9 cellular contexts compared by ENCODE assay signal in genomic region chr3:53129344-53129743, GRCh38. TPM values are rescaled to one million over a fixed set of nuclear protein-coding genes. Genes with fewer than 3 reads are reported as not detected.
DNase-seq lines count a peak whose midpoint lies in the region; ATAC-seq and TF ChIP-seq lines count a peak whose summit lies in the region.
"Had no signal": no experiment of that assay in that cellular context is flagged by ENCODE, and none has a peak within 500 bp of the region (broad histone marks: within the 10 kb centered on the region; RNA-seq: fewer than 3 reads in every experiment).

No MANE protein-coding gene starts in this region.

- peaks cover 13% of the 10 kb centered on the region for H3K36me3 Mint-ChIP-seq in activated CD8-positive, alpha-beta T cell treated with anti-CD3 and anti-CD28 coated beads for 36 hours (ENCODE audit: low read depth)

- peaks cover 21% of the 10 kb centered on the region for H3K4me1 Mint-ChIP-seq in activated CD8-positive, alpha-beta T cell treated with anti-CD3 and anti-CD28 coated beads for 36 hours (ENCODE audit: low read depth)

- H3K36me3 ChIP-seq in iPS-18a (ENCODE audit: control insufficient read depth, low read depth, low read length) (peaks cover 11% of the 10 kb centered on the region), stomach smooth muscle (ENCODE audit: control insufficient read depth in 2 of 2, insufficient read depth in 2 of 2, low read length in 2 of 2) (peaks cover 15% of the 10 kb centered on the region in 2 donors)

- H3K4me3 Mint-ChIP-seq in activated CD8-positive, alpha-beta T cell treated with anti-CD3 and anti-CD28 coated beads for 36 hours: peak overlapping the region; percentile 94

- no peaks in the 10 kb centered on the region for H3K27me3 Mint-ChIP-seq in activated CD8-positive, alpha-beta T cell treated with anti-CD3 and anti-CD28 coated beads for 36 hours

- CTCF ChIA-PET in activated CD8-positive, alpha-beta T cell treated with anti-CD3 and anti-CD28 coated beads for 36 hours (lab: Charles Lee): interaction anchor here (0.8 to 11.3 kb wide), 3 partner anchors 15 to 69 kb away, joined by 3 to 178 read pairs (median 12); no protein-coding TSS in a partner anchor
- CTCF ChIA-PET in GM10248 (lab: Yijun Ruan, JAX): interaction anchor here (0.8 to 14.9 kb wide), 4 partner anchors 9 to 66 kb away, joined by 3 to 140 read pairs (median 74); no protein-coding TSS in a partner anchor

- H3K4me1 ChIP-seq in iPS-18a (ENCODE audit: control insufficient read depth, low read depth, low read length) (peaks cover 6% of the 10 kb centered on the region), stomach smooth muscle (ENCODE audit: control insufficient read depth, insufficient read depth, low read length) (peaks cover 16% of the 10 kb centered on the region)

- no peak for ATAC-seq in activated CD8-positive, alpha-beta T cell treated with anti-CD3 and anti-CD28 coated beads for 36 hours

- intact Hi-C loops in activated CD8-positive, alpha-beta T cell treated with anti-CD3 and anti-CD28 coated beads for 36 hours (cut with micrococcal nuclease): no loop called here

- H3K27me3 ChIP-seq in iPS-18a (ENCODE audit: control insufficient read depth, insufficient read depth, low read length) (no peaks in the 10 kb centered on the region), stomach smooth muscle (ENCODE audit: control insufficient read depth in 1 of 2, insufficient read depth in 2 of 2, low read length in 2 of 2) (no peaks in the 10 kb centered on the region)

- DNase-seq in NCI-H82 (lab: John Stamatoyannopoulos, UW) (peak; percentile 10), NCI-H82 treated with DMSO at 0.1 percent for 48 hours (lab: John Stamatoyannopoulos, UW; ENCODE audit: unreplicated experiment) (no peak), GM10248 (ENCODE audit: extremely low spot score) (no peak), activated gamma-delta T cell (lab: John Stamatoyannopoulos, UW) (no peak)
- no peak for DNase-seq in activated CD8-positive, alpha-beta T cell treated with anti-CD3 and anti-CD28 coated beads for 36 hours
- DNase-seq in central memory CD4-positive, alpha-beta T cell: no peak
- DNase-seq: stimulated activated naive CD4-positive, alpha-beta T cell treated with Interleukin-2 at 50 U/mL for 16 hours had no signal

- H3K9ac ChIP-seq in iPS-18a (ENCODE audit: low read length) (peak overlapping the region; percentile 94), stomach smooth muscle (ENCODE audit: low read length in 2 of 2) (peak overlapping the region; percentile 90 to 98)

- TF ChIP-seq CTCF in activated CD8-positive, alpha-beta T cell treated with anti-CD3 and anti-CD28 coated beads for 36 hours (IDR thresholded peaks at IDR 0.05): no peak
- no peak for TF ChIP-seq CTCF in GM10248 (IDR thresholded peaks at IDR 0.05; ENCODE audit: control extremely low read depth, extremely low read depth, low read depth, missing control alignments)

- H3K4me3 ChIP-seq in iPS-18a (ENCODE audit: low read length) (peak overlapping the region; percentile 91), stomach smooth muscle (ENCODE audit: low read length in 2 of 2) (peak overlapping the region; percentile 80 to 96)

- H3K9me3 ChIP-seq in iPS-18a (ENCODE audit: control insufficient read depth, low read depth, low read length) (no peaks in the 10 kb centered on the region), stomach smooth muscle (ENCODE audit: control insufficient read depth in 2 of 2, low read length in 2 of 2) (no peaks in the 10 kb centered on the region)

- no peak overlapping the region for H3K27ac ChIP-seq in iPS-18a (ENCODE audit: low read length)
- no peak overlapping the region for H3K27ac ChIP-seq in stomach smooth muscle (ENCODE audit: low read length)

- H3K9me3 Mint-ChIP-seq in activated CD8-positive, alpha-beta T cell treated with anti-CD3 and anti-CD28 coated beads for 36 hours: no peaks in the 10 kb centered on the region

- peak overlapping the region; percentile 98 for H3K27ac Mint-ChIP-seq in activated CD8-positive, alpha-beta T cell treated with anti-CD3 and anti-CD28 coated beads for 36 hours

- POLR2A ChIA-PET in activated CD8-positive, alpha-beta T cell treated with anti-CD3 and anti-CD28 coated beads for 36 hours (lab: Charles Lee): interaction anchor here (0.7 to 4.5 kb wide), 9 partner anchors 9 to 206 kb away, joined by 3 to 13 read pairs (median 5); partner anchors contain the start of gene PRKCD
- POLR2A ChIA-PET in GM10248 (lab: Yijun Ruan, JAX): no interaction called here

RNA-seq across cellular contexts. Expression of gene RFT1, which starts 0.9 kb away (rescaled TPM):
- 10 to 100 TPM; 42.5 to 42.9 TPM for total RNA-seq in activated CD8-positive, alpha-beta T cell treated with anti-CD3 and anti-CD28 coated beads for 36 hours

RNA-seq across cellular contexts. Expression of gene PRKCD, which starts 31.7 kb away (rescaled TPM):
- 10 to 100 TPM; 18.7 to 21.5 TPM for total RNA-seq in activated CD8-positive, alpha-beta T cell treated with anti-CD3 and anti-CD28 coated beads for 36 hours
